In genomic region chr15:91116379-91117067, GRCh38 we compare ENCODE assay signal across 9 cellular contexts. TPM values are rescaled to one million over a fixed set of nuclear protein-coding genes. Genes with fewer than 3 reads are reported as not detected.
A peak's percentile ranks its signal among the peaks of the same experiment; 100 is the strongest.
DNase-seq lines count a peak whose midpoint lies in the region; ATAC-seq and TF ChIP-seq lines count a peak whose summit lies in the region.
"Had no signal": no experiment of that assay in that cellular context is flagged by ENCODE, and none has a peak within 500 bp of the region (broad histone marks: within the 10 kb centered on the region; RNA-seq: fewer than 3 reads in every experiment).

No MANE protein-coding gene starts in this region.

- no peaks in the 10 kb centered on the region for H3K36me3 ChIP-seq in brain microvascular endothelial cell (replicated peaks)
- no peaks in the 10 kb centered on the region for H3K36me3 ChIP-seq in tibial nerve
- H3K36me3 ChIP-seq: BLaER1 had no signal

- H3K27me3 ChIP-seq in brain microvascular endothelial cell (replicated peaks): no peaks in the 10 kb centered on the region
- no peaks in the 10 kb centered on the region for H3K27me3 ChIP-seq in tibial nerve
- H3K27me3 ChIP-seq: BLaER1 had no signal

- no peak overlapping the region for H3K4me3 Mint-ChIP-seq in activated T-cell treated with anti-CD3 and anti-CD28 coated beads, Interleukin-2, amount 50 U/mL, for 24 hours

- no peak for TF ChIP-seq POLR2A in tibial nerve (IDR thresholded peaks at IDR 0.05)

- peak; percentile 1 for DNase-seq in CD1c-positive myeloid dendritic cell (ENCODE audit: extremely low spot score)
- peak; percentile 78 for DNase-seq in brain microvascular endothelial cell
- DNase-seq in tibial nerve (ENCODE audit: low spot score in 2 of 2): peak in 1 of 2 donors; percentile 20
- DNase-seq in NOMO-1 (lab: John Stamatoyannopoulos, UW; ENCODE audit: unreplicated experiment in 2 of 2): no peak
- DNase-seq in AG08395 (ENCODE audit: low spot score): no peak
- no peak for DNase-seq in activated T-cell treated with anti-CD3 and anti-CD28 coated beads, Interleukin-2, amount 50 U/mL, for 24 hours

- peaks cover 5% of the 10 kb centered on the region for H3K9me3 Mint-ChIP-seq in activated T-cell treated with anti-CD3 and anti-CD28 coated beads, Interleukin-2, amount 50 U/mL, for 24 hours

- H3K27me3 Mint-ChIP-seq in activated T-cell treated with anti-CD3 and anti-CD28 coated beads, Interleukin-2, amount 50 U/mL, for 24 hours: peaks cover 60% of the 10 kb centered on the region

- H3K9me3 ChIP-seq in tibial nerve: no peaks in the 10 kb centered on the region
- H3K9me3 ChIP-seq: BLaER1 had no signal

- H3K4me3 ChIP-seq in brain microvascular endothelial cell (ENCODE audit: low read depth, low read length) (no peak overlapping the region), tibial nerve (no peak overlapping the region)
- H3K4me3 ChIP-seq: BLaER1 had no signal

- ATAC-seq in GM19438 (IDR thresholded peaks at IDR 0.05; ENCODE audit: low read depth, unreplicated experiment) (peak; percentile 80), HG03432 (IDR thresholded peaks at IDR 0.05; ENCODE audit: unreplicated experiment) (peak; percentile 95)

- H3K4me1 Mint-ChIP-seq in activated T-cell treated with anti-CD3 and anti-CD28 coated beads, Interleukin-2, amount 50 U/mL, for 24 hours (ENCODE audit: low read depth): peaks cover 3% of the 10 kb centered on the region

- H3K4me1 ChIP-seq in tibial nerve: peaks cover 0 to 18% (median 7%) of the 10 kb centered on the region in 4 donors
- H3K4me1 ChIP-seq: BLaER1 had no signal

- H3K27ac ChIP-seq in brain microvascular endothelial cell (peak overlapping the region; percentile 58), tibial nerve (peak overlapping the region in 3 of 4 donors; percentile 48 to 73 (median 66))
- H3K27ac ChIP-seq: BLaER1 had no signal

- no peak overlapping the region for H3K27ac Mint-ChIP-seq in activated T-cell treated with anti-CD3 and anti-CD28 coated beads, Interleukin-2, amount 50 U/mL, for 24 hours

- in situ Hi-C loops in brain microvascular endothelial cell (cut with HindIII; ENCODE audit: low pct_ligation_motif_present, low sequenced_read_pairs): no loop called here

- TF ChIP-seq EP300 in tibial nerve (IDR thresholded peaks at IDR 0.05): no peak

- WGBS in tibial nerve, 2 donors: 21 to 24% methylated on average over 7 of the region's 7 CpGs

- no peak for TF ChIP-seq CTCF in brain microvascular endothelial cell (IDR thresholded peaks at IDR 0.05; ENCODE audit: low read depth, low read length, missing control alignments)
- no peak for TF ChIP-seq CTCF in tibial nerve (IDR thresholded peaks at IDR 0.05)

- H3K36me3 Mint-ChIP-seq in activated T-cell treated with anti-CD3 and anti-CD28 coated beads, Interleukin-2, amount 50 U/mL, for 24 hours (ENCODE audit: low read depth): no peaks in the 10 kb centered on the region

RNA-seq across cellular contexts. Expression of gene SV2B, which starts 16.5 kb away (rescaled TPM):
- 10 to 100 TPM in 3 of 4 donors, 1 to 10 TPM in 1; 8.3 to 20.5 (median 17.1) TPM for total RNA-seq in tibial nerve

Comparison
In these comparisons a context has a peak if more than half of its experiments do, and no peak if none do; other contexts are left out.
1. DNase-seq: peak in CD1c-positive myeloid dendritic cell (single experiment) and brain microvascular endothelial cell (single experiment); none in NOMO-1 (0 of 2), AG08395 (single experiment) and activated T-cell treated with anti-CD3 and anti-CD28 coated beads, Interleukin-2, amount 50 U/mL, for 24 hours (single experiment).